In genomic region chr16:27514806-27515205, GRCh38 we compare ENCODE assay signal across 30 cellular contexts. TPM values are rescaled to one million over a fixed set of nuclear protein-coding genes. Genes with fewer than 3 reads are reported as not detected.
DNase-seq lines count a peak whose midpoint lies in the region; ATAC-seq, FAIRE-seq and TF ChIP-seq lines count a peak whose summit lies in the region.
"Had no signal": no experiment of that assay in that cellular context is flagged by ENCODE, and none has a peak within 500 bp of the region (broad histone marks: within the 10 kb centered on the region; RNA-seq: fewer than 3 reads in every experiment).

No MANE protein-coding gene starts in this region.

- TF ChIP-seq CTCF in natural killer cell (IDR thresholded peaks at IDR 0.05) (no peak), psoas muscle (IDR thresholded peaks at IDR 0.05) (no peak)

- H3K9me3 ChIP-seq in right cardiac atrium (ENCODE audit: control insufficient read depth, low read length) (no peaks in the 10 kb centered on the region), psoas muscle (no peaks in the 10 kb centered on the region)
- H3K9me3 ChIP-seq: adrenal gland, esophagus squamous epithelium, Peyer's patch, suprapubic skin had no signal

- no peaks in the 10 kb centered on the region for H3K4me1 ChIP-seq in right cardiac atrium (ENCODE audit: control insufficient read depth, insufficient read depth, low read length)
- peaks cover 43% of the 10 kb centered on the region for H3K4me1 ChIP-seq in psoas muscle
- H3K4me1 ChIP-seq: adrenal gland, esophagus squamous epithelium, Peyer's patch, suprapubic skin had no signal

- no peaks in the 10 kb centered on the region for H3K27me3 Mint-ChIP-seq in natural killer cell treated with Interleukin-12 subunit alpha and Interleukin-12 subunit beta and Interleukin-15 and Interleukin-18, amount 100 ng/mL, for 72 hours
- H3K27me3 Mint-ChIP-seq in natural killer cell (ENCODE audit: low read depth in 2 of 2): no peaks in the 10 kb centered on the region
- no peaks in the 10 kb centered on the region for H3K27me3 Mint-ChIP-seq in activated T-cell treated with anti-CD3 and anti-CD28 coated beads, Interleukin-2, amount 50 U/mL, for 24 hours
- H3K27me3 Mint-ChIP-seq: activated CD4-positive, alpha-beta T cell treated with anti-CD3 and anti-CD28 coated beads, Interleukin-2, amount 10 ng/mL, durations not matched to agents 7 days and 5 days; activated naive CD4-positive, alpha-beta T cell treated with anti-CD3 and anti-CD28 coated beads, Interleukin-2, amount 10 ng/mL, durations not matched to agents 7 days and 5 days; B cell; CD4-positive, alpha-beta memory T cell had no signal

- intact Hi-C loops in natural killer cell (cut with micrococcal nuclease): no loop called here
- intact Hi-C loops in right cardiac atrium (cut with DNase I): no loop called here
- intact Hi-C loops in psoas muscle (cut with DNase I): no loop called here

- no peak for DNase-seq in natural killer cell treated with Interleukin-12 subunit alpha and Interleukin-12 subunit beta and Interleukin-15 and Interleukin-18, amount 100 ng/mL, for 72 hours (ENCODE audit: low spot score)
- DNase-seq in natural killer cell (no peak), right cardiac atrium (peak in 2 of 3 donors; percentile 37 to 79), psoas muscle (peak in 1 of 2 donors; percentile 81), RPMI8226 (no peak), AML-193 (lab: John Stamatoyannopoulos, UW) (no peak), GM19239 (ENCODE audit: insufficient read length, low spot score) (no peak)
- no peak for DNase-seq in activated T-cell treated with anti-CD3 and anti-CD28 coated beads, Interleukin-2, amount 50 U/mL, for 24 hours
- DNase-seq: activated CD4-positive, alpha-beta T cell treated with anti-CD3 and anti-CD28 coated beads, Interleukin-2, amount 10 ng/mL, durations not matched to agents 7 days and 5 days; activated naive CD4-positive, alpha-beta T cell treated with anti-CD3 and anti-CD28 coated beads, Interleukin-2, amount 10 ng/mL, durations not matched to agents 7 days and 5 days; adrenal gland; CD4-positive, alpha-beta memory T cell; DMS 273 treated with DMSO at 0.1 percent for 48 hours; EL; esophagus squamous epithelium; foreskin melanocyte; H7; kidney glomerular epithelial cell; NCI-H1092; NCI-H187; NCI-H2171; NCI-H82; Peyer's patch; stimulated activated CD4-positive, alpha-beta T cell treated with anti-CD3 and anti-CD28 coated beads, Interleukin-15, amount 100 ng/mL, for 24 hours; stimulated activated CD4-positive, alpha-beta T cell treated with anti-CD3 and anti-CD28 coated beads, Interleukin-4, amount 100 ng/mL, for 4 hours; SW 1271 had no signal

- no peaks in the 10 kb centered on the region for H3K9me3 Mint-ChIP-seq in natural killer cell treated with Interleukin-12 subunit alpha and Interleukin-12 subunit beta and Interleukin-15 and Interleukin-18, amount 100 ng/mL, for 72 hours
- no peaks in the 10 kb centered on the region for H3K9me3 Mint-ChIP-seq in natural killer cell
- no peaks in the 10 kb centered on the region for H3K9me3 Mint-ChIP-seq in activated T-cell treated with anti-CD3 and anti-CD28 coated beads, Interleukin-2, amount 50 U/mL, for 24 hours
- H3K9me3 Mint-ChIP-seq: activated CD4-positive, alpha-beta T cell treated with anti-CD3 and anti-CD28 coated beads, Interleukin-2, amount 10 ng/mL, durations not matched to agents 7 days and 5 days; activated naive CD4-positive, alpha-beta T cell treated with anti-CD3 and anti-CD28 coated beads, Interleukin-2, amount 10 ng/mL, durations not matched to agents 7 days and 5 days; CD4-positive, alpha-beta memory T cell had no signal

- peaks cover 6% of the 10 kb centered on the region for H3K36me3 Mint-ChIP-seq in natural killer cell treated with Interleukin-12 subunit alpha and Interleukin-12 subunit beta and Interleukin-15 and Interleukin-18, amount 100 ng/mL, for 72 hours
- H3K36me3 Mint-ChIP-seq in natural killer cell: no peaks in the 10 kb centered on the region
- H3K36me3 Mint-ChIP-seq in activated T-cell treated with anti-CD3 and anti-CD28 coated beads, Interleukin-2, amount 50 U/mL, for 24 hours (ENCODE audit: low read depth): peaks cover 84% of the 10 kb centered on the region

- H3K36me3 ChIP-seq in psoas muscle (ENCODE audit: insufficient read depth in 1 of 2, low read depth in 1 of 2): peaks cover 0 to 33% of the 10 kb centered on the region in 2 donors

- peaks cover 0 to 13% of the 10 kb centered on the region in 2 donors for H3K4me1 Mint-ChIP-seq in natural killer cell treated with Interleukin-12 subunit alpha and Interleukin-12 subunit beta and Interleukin-15 and Interleukin-18, amount 100 ng/mL, for 72 hours (ENCODE audit: low read depth in 2 of 2)
- H3K4me1 Mint-ChIP-seq in natural killer cell: peaks cover 12 to 17% of the 10 kb centered on the region in 2 donors
- no peaks in the 10 kb centered on the region for H3K4me1 Mint-ChIP-seq in activated T-cell treated with anti-CD3 and anti-CD28 coated beads, Interleukin-2, amount 50 U/mL, for 24 hours (ENCODE audit: low read depth)
- H3K4me1 Mint-ChIP-seq: activated CD4-positive, alpha-beta T cell treated with anti-CD3 and anti-CD28 coated beads, Interleukin-2, amount 10 ng/mL, durations not matched to agents 7 days and 5 days; activated naive CD4-positive, alpha-beta T cell treated with anti-CD3 and anti-CD28 coated beads, Interleukin-2, amount 10 ng/mL, durations not matched to agents 7 days and 5 days; B cell had no signal

- H3K4me3 Mint-ChIP-seq in natural killer cell treated with Interleukin-12 subunit alpha and Interleukin-12 subunit beta and Interleukin-15 and Interleukin-18, amount 100 ng/mL, for 72 hours: no peak overlapping the region
- H3K4me3 Mint-ChIP-seq in natural killer cell: no peak overlapping the region
- no peak overlapping the region for H3K4me3 Mint-ChIP-seq in activated T-cell treated with anti-CD3 and anti-CD28 coated beads, Interleukin-2, amount 50 U/mL, for 24 hours
- H3K4me3 Mint-ChIP-seq: activated CD4-positive, alpha-beta T cell treated with anti-CD3 and anti-CD28 coated beads, Interleukin-2, amount 10 ng/mL, durations not matched to agents 7 days and 5 days; activated naive CD4-positive, alpha-beta T cell treated with anti-CD3 and anti-CD28 coated beads, Interleukin-2, amount 10 ng/mL, durations not matched to agents 7 days and 5 days; B cell; CD4-positive, alpha-beta memory T cell had no signal

- no peak for FAIRE-seq in GM19239 (lab: Jason Lieb, UNC)
- FAIRE-seq: A204.1, endometrium had no signal

- no peak overlapping the region for H3K4me3 ChIP-seq in right cardiac atrium (ENCODE audit: low read length)
- no peak overlapping the region for H3K4me3 ChIP-seq in psoas muscle
- H3K4me3 ChIP-seq: adrenal gland, esophagus squamous epithelium, Peyer's patch, suprapubic skin had no signal

- no peaks in the 10 kb centered on the region for H3K27me3 ChIP-seq in right cardiac atrium (ENCODE audit: control insufficient read depth, insufficient read depth)
- H3K27me3 ChIP-seq in psoas muscle (ENCODE audit: insufficient read depth in 3 of 3, low read length in 2 of 3): no peaks in the 10 kb centered on the region
- H3K27me3 ChIP-seq: adrenal gland, esophagus squamous epithelium, Peyer's patch, suprapubic skin had no signal

- H3K27ac Mint-ChIP-seq in natural killer cell treated with Interleukin-12 subunit alpha and Interleukin-12 subunit beta and Interleukin-15 and Interleukin-18, amount 100 ng/mL, for 72 hours: peak overlapping the region; percentile 52 to 56
- H3K27ac Mint-ChIP-seq in natural killer cell: no peak overlapping the region
- H3K27ac Mint-ChIP-seq in activated T-cell treated with anti-CD3 and anti-CD28 coated beads, Interleukin-2, amount 50 U/mL, for 24 hours: no peak overlapping the region
- H3K27ac Mint-ChIP-seq: activated CD4-positive, alpha-beta T cell treated with anti-CD3 and anti-CD28 coated beads, Interleukin-2, amount 10 ng/mL, durations not matched to agents 7 days and 5 days; activated naive CD4-positive, alpha-beta T cell treated with anti-CD3 and anti-CD28 coated beads, Interleukin-2, amount 10 ng/mL, durations not matched to agents 7 days and 5 days; B cell had no signal

- H3K27ac ChIP-seq in right cardiac atrium (ENCODE audit: low read length) (peak overlapping the region; percentile 22), psoas muscle (peak overlapping the region; percentile 91)
- H3K27ac ChIP-seq: adrenal gland, esophagus squamous epithelium, Peyer's patch, suprapubic skin had no signal

- WGBS in right cardiac atrium: 81% methylated on average over 12 of the region's 12 CpGs
- WGBS in psoas muscle, 3 donors: 52 to 90% (median 60%) methylated on average over 12 of the region's 12 CpGs

- no peak for ATAC-seq in natural killer cell treated with Interleukin-12 subunit alpha and Interleukin-12 subunit beta and Interleukin-15 and Interleukin-18, amount 100 ng/mL, for 72 hours
- ATAC-seq in natural killer cell (no peak), right cardiac atrium (peak; percentile 22 to 37), psoas muscle (peak in 2 of 4 donors; percentile 22 to 57)

RNA-seq across cellular contexts. Expression of gene GTF3C1, which starts 34.9 kb away (rescaled TPM):
- 100 to 1,000 TPM; 111 to 128 TPM for total RNA-seq in natural killer cell treated with Interleukin-12 subunit alpha and Interleukin-12 subunit beta and Interleukin-15 and Interleukin-18, amount 100 ng/mL, for 72 hours
- total RNA-seq in natural killer cell (100 to 1,000 TPM; 111 to 160 (median 125) TPM), right cardiac atrium (10 to 100 TPM; 49.8 to 58.6 (median 57.4) TPM), psoas muscle (10 to 100 TPM; 35.2 to 95.5 (median 55.5) TPM)
- polyA plus RNA-seq in right cardiac atrium (49.0 TPM), psoas muscle (10 to 100 TPM; 37.6 to 57.9 (median 47.4) TPM)

RNA-seq across cellular contexts. Expression of gene KATNIP, which starts 35.1 kb away (rescaled TPM):
- total RNA-seq in natural killer cell treated with Interleukin-12 subunit alpha and Interleukin-12 subunit beta and Interleukin-15 and Interleukin-18, amount 100 ng/mL, for 72 hours: 10 to 100 TPM; 30.0 to 38.2 TPM
- total RNA-seq in natural killer cell: 10 to 100 TPM; 32.6 to 38.4 (median 32.7) TPM
- total RNA-seq in right cardiac atrium: 10 to 100 TPM; 10.0 to 13.4 (median 12.3) TPM
- polyA plus RNA-seq in right cardiac atrium: 7.0 TPM
- total RNA-seq in psoas muscle: 1 to 10 TPM; 4.5 to 8.7 (median 6.4) TPM
- 1 to 10 TPM; 4.7 to 9.6 (median 5.3) TPM for polyA plus RNA-seq in psoas muscle

Comparison
In these comparisons a context has a peak if more than half of its experiments do, and no peak if none do; other contexts are left out.
1. H3K27ac Mint-ChIP-seq: peak in natural killer cell treated with Interleukin-12 subunit alpha and Interleukin-12 subunit beta and Interleukin-15 and Interleukin-18, amount 100 ng/mL, for 72 hours (2 of 2); none in natural killer cell (0 of 2) and activated T-cell treated with anti-CD3 and anti-CD28 coated beads, Interleukin-2, amount 50 U/mL, for 24 hours (single experiment).
2. ATAC-seq: peak in right cardiac atrium (2 of 2); none in natural killer cell treated with Interleukin-12 subunit alpha and Interleukin-12 subunit beta and Interleukin-15 and Interleukin-18, amount 100 ng/mL, for 72 hours (0 of 2) and natural killer cell (0 of 3).
3. DNase-seq: peak in right cardiac atrium (2 of 3); none in natural killer cell treated with Interleukin-12 subunit alpha and Interleukin-12 subunit beta and Interleukin-15 and Interleukin-18, amount 100 ng/mL, for 72 hours (single experiment), natural killer cell (single experiment), RPMI8226 (single experiment), activated T-cell treated with anti-CD3 and anti-CD28 coated beads, Interleukin-2, amount 50 U/mL, for 24 hours (single experiment), AML-193 (0 of 2) and GM19239 (single experiment).